Comparison of ENCODE assay signal across 8 cellular contexts in the genomic region with DNA sequence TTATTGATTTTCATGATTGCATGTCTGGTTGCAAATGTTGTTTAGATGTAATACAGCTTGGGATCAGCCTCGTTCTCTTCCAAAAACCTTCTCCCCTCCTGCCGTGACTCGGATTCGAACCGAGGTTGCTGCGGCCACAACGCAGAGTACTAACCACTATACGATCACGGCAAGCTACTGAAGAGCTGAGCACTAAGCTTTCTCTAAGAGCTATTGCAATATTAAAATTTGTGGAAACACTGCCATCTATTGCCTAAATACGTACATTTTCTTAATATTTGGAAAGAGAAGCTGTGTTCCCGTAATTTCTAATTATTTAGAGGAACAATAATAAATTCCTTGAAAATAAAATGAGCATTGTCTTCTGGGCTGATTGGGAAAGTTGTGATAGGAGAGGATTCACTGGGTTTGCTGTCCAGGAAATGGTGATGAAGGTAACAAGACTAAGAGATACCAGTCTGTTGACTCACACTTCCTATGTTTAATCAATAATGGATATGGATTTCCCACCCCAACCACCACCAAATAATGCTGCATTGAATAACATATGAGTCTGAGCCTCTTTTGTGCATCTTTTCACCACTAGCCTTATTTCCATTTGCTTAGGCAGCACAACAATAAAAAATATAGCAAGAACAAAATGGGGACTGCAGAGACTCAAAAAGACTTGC.
A peak's percentile ranks its signal among the peaks of the same experiment; 100 is the strongest.
DNase-seq lines count a peak whose midpoint lies in the region; ATAC-seq, FAIRE-seq and TF ChIP-seq lines count a peak whose summit lies in the region.

No MANE protein-coding gene starts in this region.

- peaks cover 10% of the 10 kb centered on the region for H3K4me1 ChIP-seq in astrocyte (ENCODE audit: insufficient read depth, low read length)
- H3K4me1 ChIP-seq in mucosa of descending colon (ENCODE audit: low read depth), result no peaks in the 10 kb centered on the region

- no peaks in the 10 kb centered on the region for H3K27me3 ChIP-seq in astrocyte (ENCODE audit: insufficient read depth, low read length)

- H3K27me3 Mint-ChIP-seq in astrocyte (ENCODE audit: low read depth, unreplicated experiment) (no peaks in the 10 kb centered on the region), natural killer cell (ENCODE audit: low read depth in 2 of 2) (peaks cover 0 to 4% of the 10 kb centered on the region in 2 donors)

- no peak overlapping the region for H3K27ac ChIP-seq in astrocyte (ENCODE audit: low read depth, low read length)

- TF ChIP-seq CTCF in astrocyte (IDR thresholded peaks at IDR 0.05; ENCODE audit: insufficient read depth, low read depth, low read length), result no peak
- TF ChIP-seq CTCF in mucosa of descending colon (IDR thresholded peaks at IDR 0.05), result no peak
- no peak for TF ChIP-seq CTCF in natural killer cell (IDR thresholded peaks at IDR 0.05)

- DNase-seq in Daoy (ENCODE audit: low read depth), result peak; percentile 39
- peak; percentile 70 for DNase-seq in NCI-H1092 treated with DMSO at 0.1 percent for 48 hours (lab: John Stamatoyannopoulos, UW)
- DNase-seq in astrocyte (ENCODE audit: low read depth), result peak; percentile 47
- no peak for DNase-seq in mucosa of descending colon
- no peak for DNase-seq in natural killer cell
- DNase-seq in GM19239 (ENCODE audit: insufficient read length, low spot score), result no peak

- FAIRE-seq in astrocyte (lab: Jason Lieb, UNC) (peak; percentile 13), islet of Langerhans (lab: Jason Lieb, UNC) (peak; percentile 27), GM19239 (lab: Jason Lieb, UNC) (no peak)

- no peaks in the 10 kb centered on the region for H3K36me3 ChIP-seq in astrocyte (ENCODE audit: insufficient read depth, low read length)
- no peaks in the 10 kb centered on the region for H3K36me3 ChIP-seq in mucosa of descending colon (ENCODE audit: low read depth)

- H3K4me3 ChIP-seq in astrocyte (ENCODE audit: insufficient read depth, low read depth, low read length), result no peak overlapping the region
- H3K4me3 ChIP-seq in mucosa of descending colon, result no peak overlapping the region

- H3K9ac ChIP-seq in astrocyte (ENCODE audit: low read length), result no peak overlapping the region

- no peak for ATAC-seq in mucosa of descending colon
- ATAC-seq in natural killer cell, result no peak
- no peak for ATAC-seq in GM21360 (IDR thresholded peaks at IDR 0.05; ENCODE audit: unreplicated experiment)

- H3K9me3 Mint-ChIP-seq in astrocyte (ENCODE audit: unreplicated experiment) (no peaks in the 10 kb centered on the region), natural killer cell (no peaks in the 10 kb centered on the region)

- peaks cover 7% of the 10 kb centered on the region for H3K9me3 ChIP-seq in astrocyte (ENCODE audit: insufficient read depth, low read depth, low read length)
- no peaks in the 10 kb centered on the region for H3K9me3 ChIP-seq in mucosa of descending colon

- H3K79me2 ChIP-seq in astrocyte (ENCODE audit: insufficient read depth, low read length), result no peaks in the 10 kb centered on the region

- intact Hi-C loops in mucosa of descending colon (cut with DNase I, micrococcal nuclease) (no loop called here), natural killer cell (cut with micrococcal nuclease) (no loop called here)

- peak overlapping the region; percentile 49 for H3K4me2 ChIP-seq in astrocyte (ENCODE audit: low read length)

- H3K4me3 Mint-ChIP-seq in astrocyte (ENCODE audit: unreplicated experiment) (no peak overlapping the region), natural killer cell (no peak overlapping the region)

- H3K36me3 Mint-ChIP-seq in astrocyte (ENCODE audit: low read depth, unreplicated experiment) (no peaks in the 10 kb centered on the region), natural killer cell (no peaks in the 10 kb centered on the region)

- H3K27ac Mint-ChIP-seq in astrocyte (ENCODE audit: unreplicated experiment) (no peak overlapping the region), natural killer cell (no peak overlapping the region)

- no peak overlapping the region for H2AFZ ChIP-seq in astrocyte (ENCODE audit: low read depth, low read length)

- H3K4me1 Mint-ChIP-seq in astrocyte (ENCODE audit: low read depth, unreplicated experiment) (peaks cover 21% of the 10 kb centered on the region), natural killer cell (no peaks in the 10 kb centered on the region)

- no peaks in the 10 kb centered on the region for H4K20me1 ChIP-seq in astrocyte (ENCODE audit: insufficient read depth, low read length)

Comparison
In these comparisons a context has a peak if more than half of its experiments do, and no peak if none do; other contexts are left out.
1. DNase-seq: peak in Daoy (single experiment), NCI-H1092 treated with DMSO at 0.1 percent for 48 hours (single experiment) and astrocyte (single experiment); none in mucosa of descending colon (0 of 3), natural killer cell (single experiment) and GM19239 (single experiment).